13 cellular contexts compared by ENCODE assay signal in the genomic region with DNA sequence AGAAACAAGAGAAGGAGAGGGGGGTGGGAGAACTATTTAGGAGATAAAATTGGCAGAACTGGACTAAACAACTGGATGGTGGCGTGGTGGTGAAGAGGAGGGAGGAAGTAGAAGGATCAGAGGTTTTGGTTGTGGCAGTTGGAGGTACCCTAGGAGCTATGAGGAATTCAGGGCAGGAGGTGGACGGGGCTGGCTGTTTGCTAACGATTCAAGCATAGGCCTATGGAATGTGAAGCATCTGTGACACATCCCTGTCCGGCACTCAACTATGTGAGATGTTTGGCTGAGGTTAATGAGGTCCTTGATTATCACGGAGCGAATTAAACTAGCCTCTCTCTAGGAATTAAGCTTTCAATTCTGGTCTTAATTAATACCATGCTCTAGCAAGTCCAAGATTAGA. TPM values are rescaled to one million over a fixed set of nuclear protein-coding genes. Genes with fewer than 3 reads are reported as not detected.
DNase-seq lines count a peak whose midpoint lies in the region; ATAC-seq and TF ChIP-seq lines count a peak whose summit lies in the region.
"Had no signal": no experiment of that assay in that cellular context is flagged by ENCODE, and none has a peak within 500 bp of the region (broad histone marks: within the 10 kb centered on the region; RNA-seq: fewer than 3 reads in every experiment).

No MANE protein-coding gene starts in this region.

- no peak for TF ChIP-seq EP300 in ovary (IDR thresholded peaks at IDR 0.05)

- TF ChIP-seq POLR2A in ovary (IDR thresholded peaks at IDR 0.05): no peak

- TF ChIP-seq CTCF in AG10803 (conservative IDR thresholded peaks at IDR 0.05; ENCODE audit: low read length) (no peak), brain microvascular endothelial cell (IDR thresholded peaks at IDR 0.05; ENCODE audit: low read depth, low read length, missing control alignments) (no peak), ovary (IDR thresholded peaks at IDR 0.05) (no peak)

- WGBS in ovary, 3 donors: 58 to 64% (median 62%) methylated on average over 6 of the region's 6 CpGs

- in situ Hi-C loops in brain microvascular endothelial cell (cut with HindIII; ENCODE audit: low pct_ligation_motif_present, low sequenced_read_pairs): no loop called here

- H3K4me3 ChIP-seq in AG10803 (ENCODE audit: low read length) (no peak overlapping the region), brain microvascular endothelial cell (ENCODE audit: low read depth, low read length) (no peak overlapping the region), ovary (no peak overlapping the region)
- H3K4me3 ChIP-seq: PC-9 had no signal

- no peaks in the 10 kb centered on the region for H3K27me3 Mint-ChIP-seq in activated CD4-positive, alpha-beta T cell treated with anti-CD3 and anti-CD28 coated beads for 36 hours

- H3K27ac ChIP-seq in brain microvascular endothelial cell (no peak overlapping the region), ovary (no peak overlapping the region)
- H3K27ac ChIP-seq: PC-9 had no signal

- intact Hi-C loops in ovary (cut with DNase I): no loop called here
- intact Hi-C loops in activated CD4-positive, alpha-beta T cell treated with anti-CD3 and anti-CD28 coated beads for 36 hours (cut with DNase I, micrococcal nuclease): no loop called here

- H3K4me3 Mint-ChIP-seq in activated CD4-positive, alpha-beta T cell treated with anti-CD3 and anti-CD28 coated beads for 36 hours: no peak overlapping the region

- H3K36me3 ChIP-seq in brain microvascular endothelial cell (replicated peaks) (peaks cover 17% of the 10 kb centered on the region), ovary (no peaks in the 10 kb centered on the region)

- ATAC-seq in GM19467 (IDR thresholded peaks at IDR 0.05; ENCODE audit: unreplicated experiment): no peak
- ATAC-seq in HG03521 (IDR thresholded peaks at IDR 0.05; ENCODE audit: unreplicated experiment): no peak
- ATAC-seq in activated CD4-positive, alpha-beta T cell treated with anti-CD3 and anti-CD28 coated beads for 36 hours: no peak
- ATAC-seq: stimulated activated naive CD8-positive, alpha-beta T cell treated with anti-CD3 and anti-CD28 coated beads, Interleukin-15, Interleukin-2, amounts not matched to agents 100 U/mL and 50 U/mL, for 24 hours had no signal

- no peaks in the 10 kb centered on the region for H3K27me3 ChIP-seq in brain microvascular endothelial cell (replicated peaks)
- H3K27me3 ChIP-seq in ovary: no peaks in the 10 kb centered on the region

- peaks cover 1% of the 10 kb centered on the region for H3K4me1 Mint-ChIP-seq in activated CD4-positive, alpha-beta T cell treated with anti-CD3 and anti-CD28 coated beads for 36 hours

- DNase-seq in AG10803 (ENCODE audit: low read depth) (peak; percentile 79), HT1080 (ENCODE audit: low read depth) (peak; percentile 70), brain microvascular endothelial cell (peak; percentile 61), islet precursor cell (peak; percentile 83), ovary (no peak)
- DNase-seq in activated CD4-positive, alpha-beta T cell treated with anti-CD3 and anti-CD28 coated beads for 36 hours: no peak
- DNase-seq: effector CD8-positive, alpha-beta T cell; hippocampal formation; stimulated activated CD4-positive, alpha-beta T cell treated with anti-CD3 and anti-CD28 coated beads, Interleukin-4, amount 100 ng/mL, for 24 hours; stimulated activated naive CD8-positive, alpha-beta T cell treated with anti-CD3 and anti-CD28 coated beads, Interleukin-15, Interleukin-2, amounts not matched to agents 100 U/mL and 50 U/mL, for 24 hours had no signal

- POLR2A ChIA-PET in activated CD4-positive, alpha-beta T cell treated with anti-CD3 and anti-CD28 coated beads for 36 hours (lab: Charles Lee): no interaction called here

- H3K9me3 Mint-ChIP-seq in activated CD4-positive, alpha-beta T cell treated with anti-CD3 and anti-CD28 coated beads for 36 hours (ENCODE audit: low read depth): no peaks in the 10 kb centered on the region

- H3K36me3 Mint-ChIP-seq in activated CD4-positive, alpha-beta T cell treated with anti-CD3 and anti-CD28 coated beads for 36 hours (ENCODE audit: low read depth): peaks cover 42% of the 10 kb centered on the region

- CTCF ChIA-PET in activated CD4-positive, alpha-beta T cell treated with anti-CD3 and anti-CD28 coated beads for 36 hours (lab: Charles Lee): no interaction called here

- no peaks in the 10 kb centered on the region for H3K9me3 ChIP-seq in ovary

- H3K4me1 ChIP-seq in ovary (ENCODE audit: insufficient read depth): no peaks in the 10 kb centered on the region

- H3K27ac Mint-ChIP-seq in activated CD4-positive, alpha-beta T cell treated with anti-CD3 and anti-CD28 coated beads for 36 hours: no peak overlapping the region

RNA-seq across cellular contexts. Expression of gene TARS3, which starts 13.5 kb away (rescaled TPM):
- total RNA-seq in HT1080 (2014; rRNA removed; shearing (Covaris generic)): 7.1 and 10.9 TPM in 2 replicates
- 3.8 and 4.0 TPM in 2 replicates for polyA plus RNA-seq in HT1080 (2015; cell fraction: cytosol; rRNA removed)
- 4.4 and 6.4 TPM in 2 replicates for polyA plus RNA-seq in HT1080 (2015; cell fraction: nucleus; rRNA removed)
- 10 to 100 TPM; 11.9 to 23.5 (median 15.9) TPM for total RNA-seq in ovary
- polyA plus RNA-seq in ovary: 10 to 100 TPM; 10.1 to 15.3 TPM
- total RNA-seq in activated CD4-positive, alpha-beta T cell treated with anti-CD3 and anti-CD28 coated beads for 36 hours: 10 to 100 TPM in 1 of 2 experiments, 1 to 10 TPM in 1; 9.3 to 10.3 TPM

RNA-seq across cellular contexts. Expression of gene TM2D3, which starts 58.6 kb away (rescaled TPM):
- 68.4 and 80.1 TPM in 2 replicates for total RNA-seq in HT1080 (2014; rRNA removed; shearing (Covaris generic))
- 47.8 and 56.5 TPM in 2 replicates for polyA plus RNA-seq in HT1080 (2015; cell fraction: cytosol; rRNA removed)
- 57.9 and 60.4 TPM in 2 replicates for polyA plus RNA-seq in HT1080 (2015; cell fraction: nucleus; rRNA removed)
- total RNA-seq in ovary: 10 to 100 TPM; 46.0 to 76.9 (median 57.3) TPM
- 10 to 100 TPM; 46.5 to 70.7 TPM for polyA plus RNA-seq in ovary
- total RNA-seq in activated CD4-positive, alpha-beta T cell treated with anti-CD3 and anti-CD28 coated beads for 36 hours: 10 to 100 TPM; 34.3 to 35.9 TPM

Comparison
In these comparisons a context has a peak if more than half of its experiments do, and no peak if none do; other contexts are left out.
1. DNase-seq: peak in AG10803 (single experiment), HT1080 (single experiment), brain microvascular endothelial cell (single experiment) and islet precursor cell (single experiment); none in ovary (0 of 5) and activated CD4-positive, alpha-beta T cell treated with anti-CD3 and anti-CD28 coated beads for 36 hours (single experiment).